In the genomic region with DNA sequence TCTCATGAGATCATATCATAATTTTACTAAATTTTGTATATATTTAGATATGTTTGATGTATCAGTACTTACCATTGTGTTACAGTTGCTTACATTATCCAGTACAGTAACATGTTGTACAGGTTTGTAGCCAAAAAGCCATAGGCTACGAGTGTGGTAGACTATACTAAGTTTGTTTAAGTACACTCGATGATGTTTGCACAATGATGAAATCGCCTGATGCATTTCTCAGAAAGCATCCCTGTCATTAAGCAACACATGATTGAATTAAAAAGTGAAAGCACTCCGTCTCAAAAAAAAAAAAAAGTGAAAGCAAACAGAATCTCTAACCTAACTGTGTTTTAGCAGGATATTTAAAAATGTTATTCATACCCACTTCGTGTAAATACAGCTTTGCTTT, we compare ENCODE assay signal across 16 cellular contexts.
DNase-seq lines count a peak whose midpoint lies in the region; ATAC-seq and TF ChIP-seq lines count a peak whose summit lies in the region.
"Had no signal": no experiment of that assay in that cellular context is flagged by ENCODE, and none has a peak within 500 bp of the region (broad histone marks: within the 10 kb centered on the region; RNA-seq: fewer than 3 reads in every experiment).

No MANE protein-coding gene starts in this region.

- H3K27ac ChIP-seq in right lobe of liver, result no peak overlapping the region
- H3K27ac ChIP-seq: 22Rv1, BLaER1 had no signal

- H3K4me3 ChIP-seq in right lobe of liver, result no peak overlapping the region
- H3K4me3 ChIP-seq: BLaER1 had no signal

- 0 out of 2 replicates have a peak overlapping the region, but pooled peaks have one; percentile 11 for H3K27ac Mint-ChIP-seq in WTC11
- H3K27ac Mint-ChIP-seq in stimulated activated naive B cell treated with anti-CD40 and anti-IgM and Interleukin-4, amounts not matched to agents 10 μg/mL and 1 μg/mL and 100 μg/mL, for 72 hours, result no peak overlapping the region
- H3K27ac Mint-ChIP-seq: CD8-positive, alpha-beta memory T cell had no signal

- no peaks in the 10 kb centered on the region for H3K36me3 Mint-ChIP-seq in WTC11
- no peaks in the 10 kb centered on the region for H3K36me3 Mint-ChIP-seq in stimulated activated naive B cell treated with anti-CD40 and anti-IgM and Interleukin-4, amounts not matched to agents 10 μg/mL and 1 μg/mL and 100 μg/mL, for 72 hours
- H3K36me3 Mint-ChIP-seq: CD8-positive, alpha-beta memory T cell had no signal

- no peak for TF ChIP-seq CTCF in WTC11 (IDR thresholded peaks at IDR 0.05)
- no peak for TF ChIP-seq CTCF in right lobe of liver (IDR thresholded peaks at IDR 0.05)

- intact Hi-C loops in right lobe of liver (cut with DNase I), result no loop called here

- H3K27me3 ChIP-seq in right lobe of liver, result no peaks in the 10 kb centered on the region
- H3K27me3 ChIP-seq: BLaER1 had no signal

- POLR2A ChIA-PET in WTC11 (lab: Charles Lee), result no interaction called here

- no peaks in the 10 kb centered on the region for H3K9me3 ChIP-seq in right lobe of liver
- H3K9me3 ChIP-seq: BLaER1 had no signal

- ATAC-seq in WTC11 (no peak), right lobe of liver (peak; percentile 51 to 96 (median 69)), GM18519 (IDR thresholded peaks at IDR 0.05; ENCODE audit: low FRiP score, unreplicated experiment) (no peak)
- no peak for ATAC-seq in stimulated activated naive B cell treated with anti-CD40 and anti-IgM and Interleukin-4, amounts not matched to agents 10 μg/mL and 1 μg/mL and 100 μg/mL, for 72 hours (replicated peaks)
- ATAC-seq: HCT116 had no signal

- TF ChIP-seq POLR2A in right lobe of liver (IDR thresholded peaks at IDR 0.05), result no peak

- no peaks in the 10 kb centered on the region for H3K27me3 Mint-ChIP-seq in WTC11 (ENCODE audit: low read depth)
- no peaks in the 10 kb centered on the region for H3K27me3 Mint-ChIP-seq in stimulated activated naive B cell treated with anti-CD40 and anti-IgM and Interleukin-4, amounts not matched to agents 10 μg/mL and 1 μg/mL and 100 μg/mL, for 72 hours
- H3K27me3 Mint-ChIP-seq: CD8-positive, alpha-beta memory T cell had no signal

- H3K4me1 Mint-ChIP-seq in WTC11, result peaks cover 20% of the 10 kb centered on the region
- H3K4me1 Mint-ChIP-seq in stimulated activated naive B cell treated with anti-CD40 and anti-IgM and Interleukin-4, amounts not matched to agents 10 μg/mL and 1 μg/mL and 100 μg/mL, for 72 hours, result no peaks in the 10 kb centered on the region
- H3K4me1 Mint-ChIP-seq: CD8-positive, alpha-beta memory T cell had no signal

- WGBS in right lobe of liver (ENCODE audit: insufficient coverage, low coverage, low lambda C conversion rate, missing lambda C conversion rate), result 22% methylated on average over 5 of the region's 5 CpGs

- H3K9me3 Mint-ChIP-seq in WTC11, result peaks cover 5% of the 10 kb centered on the region; the same call in 1 of the 2 replicates
- H3K9me3 Mint-ChIP-seq in stimulated activated naive B cell treated with anti-CD40 and anti-IgM and Interleukin-4, amounts not matched to agents 10 μg/mL and 1 μg/mL and 100 μg/mL, for 72 hours, result no peaks in the 10 kb centered on the region

- peak; percentile 6 to 70 (median 21) for DNase-seq in NCI-H1417 (lab: John Stamatoyannopoulos, UW)
- no peak for DNase-seq in NCI-H1417 treated with DMSO at 0.1 percent for 48 hours (lab: John Stamatoyannopoulos, UW)
- DNase-seq in NCI-H510A treated with DMSO at 0.1 percent for 48 hours (lab: John Stamatoyannopoulos, UW), result peak; percentile 89
- DNase-seq in WTC11 (ENCODE audit: low spot score), result no peak
- DNase-seq in right lobe of liver, result no peak
- DNase-seq in A172 (ENCODE audit: low spot score), result no peak
- DNase-seq in stimulated activated naive B cell treated with anti-CD40 and anti-IgM and Interleukin-4, amounts not matched to agents 10 μg/mL and 1 μg/mL and 100 μg/mL, for 72 hours, result no peak
- DNase-seq: CD8-positive, alpha-beta memory T cell; DMS 273 treated with DMSO at 0.1 percent for 48 hours; NCI-H187; NCI-H2171; NCI-H524 treated with DMSO at 0.1 percent for 48 hours had no signal

- no peaks in the 10 kb centered on the region for H3K36me3 ChIP-seq in right lobe of liver
- H3K36me3 ChIP-seq: BLaER1 had no signal

- no peak overlapping the region for H3K4me3 Mint-ChIP-seq in WTC11
- H3K4me3 Mint-ChIP-seq in stimulated activated naive B cell treated with anti-CD40 and anti-IgM and Interleukin-4, amounts not matched to agents 10 μg/mL and 1 μg/mL and 100 μg/mL, for 72 hours, result no peak overlapping the region
- H3K4me3 Mint-ChIP-seq: CD8-positive, alpha-beta memory T cell had no signal

- CTCF ChIA-PET in WTC11 (lab: Charles Lee), result interaction anchor here (0.6 kb wide), 1 partner anchor 240 kb away, joined by 3 read pairs; no protein-coding TSS in a partner anchor

- peaks cover 0 to 3% (median 0%) of the 10 kb centered on the region in 4 donors for H3K4me1 ChIP-seq in right lobe of liver
- H3K4me1 ChIP-seq: BLaER1 had no signal

TF ChIP-seq in WTC11, 78 proteins besides CTCF, POLR2A, EP300 and RAD21 (continues in another document):
- TF ChIP-seq, protein P1, sequence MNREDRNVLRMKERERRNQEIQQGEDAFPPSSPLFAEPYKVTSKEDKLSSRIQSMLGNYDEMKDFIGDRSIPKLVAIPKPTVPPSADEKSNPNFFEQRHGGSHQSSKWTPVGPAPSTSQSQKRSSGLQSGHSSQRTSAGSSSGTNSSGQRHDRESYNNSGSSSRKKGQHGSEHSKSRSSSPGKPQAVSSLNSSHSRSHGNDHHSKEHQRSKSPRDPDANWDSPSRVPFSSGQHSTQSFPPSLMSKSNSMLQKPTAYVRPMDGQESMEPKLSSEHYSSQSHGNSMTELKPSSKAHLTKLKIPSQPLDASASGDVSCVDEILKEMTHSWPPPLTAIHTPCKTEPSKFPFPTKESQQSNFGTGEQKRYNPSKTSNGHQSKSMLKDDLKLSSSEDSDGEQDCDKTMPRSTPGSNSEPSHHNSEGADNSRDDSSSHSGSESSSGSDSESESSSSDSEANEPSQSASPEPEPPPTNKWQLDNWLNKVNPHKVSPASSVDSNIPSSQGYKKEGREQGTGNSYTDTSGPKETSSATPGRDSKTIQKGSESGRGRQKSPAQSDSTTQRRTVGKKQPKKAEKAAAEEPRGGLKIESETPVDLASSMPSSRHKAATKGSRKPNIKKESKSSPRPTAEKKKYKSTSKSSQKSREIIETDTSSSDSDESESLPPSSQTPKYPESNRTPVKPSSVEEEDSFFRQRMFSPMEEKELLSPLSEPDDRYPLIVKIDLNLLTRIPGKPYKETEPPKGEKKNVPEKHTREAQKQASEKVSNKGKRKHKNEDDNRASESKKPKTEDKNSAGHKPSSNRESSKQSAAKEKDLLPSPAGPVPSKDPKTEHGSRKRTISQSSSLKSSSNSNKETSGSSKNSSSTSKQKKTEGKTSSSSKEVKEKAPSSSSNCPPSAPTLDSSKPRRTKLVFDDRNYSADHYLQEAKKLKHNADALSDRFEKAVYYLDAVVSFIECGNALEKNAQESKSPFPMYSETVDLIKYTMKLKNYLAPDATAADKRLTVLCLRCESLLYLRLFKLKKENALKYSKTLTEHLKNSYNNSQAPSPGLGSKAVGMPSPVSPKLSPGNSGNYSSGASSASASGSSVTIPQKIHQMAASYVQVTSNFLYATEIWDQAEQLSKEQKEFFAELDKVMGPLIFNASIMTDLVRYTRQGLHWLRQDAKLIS (CRISPR knock-in tag; IDR thresholded peaks at IDR 0.05; ENCODE audit: borderline replicate concordance), result no peak
- no peak for TF ChIP-seq MXD4 (CRISPR knock-in tag; IDR thresholded peaks at IDR 0.05; ENCODE audit: borderline replicate concordance)
- no peak for TF ChIP-seq ESRRA (CRISPR knock-in tag; IDR thresholded peaks at IDR 0.05; ENCODE audit: borderline replicate concordance)
- no peak for TF ChIP-seq ZNF423 (CRISPR knock-in tag; IDR thresholded peaks at IDR 0.05)
- TF ChIP-seq, protein P2, sequence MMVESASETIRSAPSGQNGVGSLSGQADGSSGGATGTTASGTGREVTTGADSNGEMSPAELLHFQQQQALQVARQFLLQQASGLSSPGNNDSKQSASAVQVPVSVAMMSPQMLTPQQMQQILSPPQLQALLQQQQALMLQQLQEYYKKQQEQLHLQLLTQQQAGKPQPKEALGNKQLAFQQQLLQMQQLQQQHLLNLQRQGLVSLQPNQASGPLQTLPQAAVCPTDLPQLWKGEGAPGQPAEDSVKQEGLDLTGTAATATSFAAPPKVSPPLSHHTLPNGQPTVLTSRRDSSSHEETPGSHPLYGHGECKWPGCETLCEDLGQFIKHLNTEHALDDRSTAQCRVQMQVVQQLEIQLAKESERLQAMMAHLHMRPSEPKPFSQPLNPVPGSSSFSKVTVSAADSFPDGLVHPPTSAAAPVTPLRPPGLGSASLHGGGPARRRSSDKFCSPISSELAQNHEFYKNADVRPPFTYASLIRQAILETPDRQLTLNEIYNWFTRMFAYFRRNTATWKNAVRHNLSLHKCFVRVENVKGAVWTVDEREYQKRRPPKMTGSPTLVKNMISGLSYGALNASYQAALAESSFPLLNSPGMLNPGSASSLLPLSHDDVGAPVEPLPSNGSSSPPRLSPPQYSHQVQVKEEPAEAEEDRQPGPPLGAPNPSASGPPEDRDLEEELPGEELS (CRISPR knock-in tag; IDR thresholded peaks at IDR 0.05), result no peak
- TF ChIP-seq, protein P3, sequence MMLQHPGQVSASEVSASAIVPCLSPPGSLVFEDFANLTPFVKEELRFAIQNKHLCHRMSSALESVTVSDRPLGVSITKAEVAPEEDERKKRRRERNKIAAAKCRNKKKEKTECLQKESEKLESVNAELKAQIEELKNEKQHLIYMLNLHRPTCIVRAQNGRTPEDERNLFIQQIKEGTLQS (CRISPR knock-in tag; conservative IDR thresholded peaks at IDR 0.05), result no peak
- no peak for TF ChIP-seq ELF4 (CRISPR knock-in tag; IDR thresholded peaks at IDR 0.05; ENCODE audit: low read depth)
- TF ChIP-seq TP53 (CRISPR knock-in tag; IDR thresholded peaks at IDR 0.05), result no peak
- no peak for TF ChIP-seq ZNF396 (CRISPR knock-in tag; IDR thresholded peaks at IDR 0.05; ENCODE audit: borderline replicate concordance)
- TF ChIP-seq EMX1 (CRISPR knock-in tag; IDR thresholded peaks at IDR 0.05), result no peak

Comparison
In these comparisons a context has a peak if more than half of its experiments do, and no peak if none do; other contexts are left out.
1. DNase-seq: peak in NCI-H1417 (3 of 3) and NCI-H510A treated with DMSO at 0.1 percent for 48 hours (single experiment); none in NCI-H1417 treated with DMSO at 0.1 percent for 48 hours (single experiment), WTC11 (single experiment), right lobe of liver (0 of 3), A172 (single experiment) and stimulated activated naive B cell treated with anti-CD40 and anti-IgM and Interleukin-4, amounts not matched to agents 10 μg/mL and 1 μg/mL and 100 μg/mL, for 72 hours (single experiment).
2. ATAC-seq: peak in right lobe of liver (4 of 4); none in WTC11 (single experiment), stimulated activated naive B cell treated with anti-CD40 and anti-IgM and Interleukin-4, amounts not matched to agents 10 μg/mL and 1 μg/mL and 100 μg/mL, for 72 hours (0 of 2) and GM18519 (single experiment).